10 cellular contexts compared by ENCODE assay signal in genomic region chr6:17392978-17393334, GRCh38. TPM values are rescaled to one million over a fixed set of nuclear protein-coding genes. Genes with fewer than 3 reads are reported as not detected.
DNase-seq lines count a peak whose midpoint lies in the region; ATAC-seq, FAIRE-seq and TF ChIP-seq lines count a peak whose summit lies in the region.
"Had no signal": no experiment of that assay in that cellular context is flagged by ENCODE, and none has a peak within 500 bp of the region (broad histone marks: within the 10 kb centered on the region; RNA-seq: fewer than 3 reads in every experiment).

No MANE protein-coding gene starts in this region.

- H3K4me3 ChIP-seq in BLaER1 treated with 17β-estradiol and CSF1 and Interleukin-3, amounts not matched to agents 10 nM and 100 nM: peak overlapping the region; percentile 66 to 86 (median 80)
- H3K4me3 ChIP-seq in pancreas: peak overlapping the region; percentile 37 to 62 (median 48)

- peaks cover 5% of the 10 kb centered on the region for H3K9me3 Mint-ChIP-seq in glutamatergic neuron (ENCODE audit: unreplicated experiment)
- H3K9me3 Mint-ChIP-seq in activated T-helper 1 cell treated with anti-CD3 and anti-CD28 coated beads, Interleukin-12 subunit alpha, Interleukin-12 subunit beta, Interleukin-2, Interleukin-4 antibody, amounts not matched to agents 30 ng/mL and 10 ng/mL and 1 ng/mL, durations not matched to agents 14 hours and 24 hours and 36 hours: no peaks in the 10 kb centered on the region

- ATAC-seq in T-helper 17 cell (no peak), pancreas (peak; percentile 4 to 42 (median 18))

- H3K4me1 ChIP-seq in BLaER1 treated with 17β-estradiol and CSF1 and Interleukin-3, amounts not matched to agents 10 nM and 100 nM: peaks cover 0 to 19% (median 13%) of the 10 kb centered on the region in 10 experiments; a peak in 17 of 20 replicates
- peaks cover 0 to 18% (median 6%) of the 10 kb centered on the region in 3 donors for H3K4me1 ChIP-seq in pancreas

- WGBS in pancreas, 2 donors: 10 to 12% methylated on average over 5 of the region's 5 CpGs

- H4K20me1 ChIP-seq in BLaER1 treated with 17β-estradiol and CSF1 and Interleukin-3, amounts not matched to agents 10 nM and 100 nM: no peaks in the 10 kb centered on the region

- H3K36me3 Mint-ChIP-seq in T-helper 17 cell (ENCODE audit: low read depth): peaks cover 2% of the 10 kb centered on the region
- peaks cover 3% of the 10 kb centered on the region for H3K36me3 Mint-ChIP-seq in glutamatergic neuron (ENCODE audit: unreplicated experiment)
- H3K36me3 Mint-ChIP-seq in activated T-helper 1 cell treated with anti-CD3 and anti-CD28 coated beads, Interleukin-12 subunit alpha, Interleukin-12 subunit beta, Interleukin-2, Interleukin-4 antibody, amounts not matched to agents 30 ng/mL and 10 ng/mL and 1 ng/mL, durations not matched to agents 14 hours and 24 hours and 36 hours (ENCODE audit: low read depth): no peaks in the 10 kb centered on the region

- peaks cover 0 to 14% (median 0%) of the 10 kb centered on the region in 11 experiments; a peak in 7 of 22 replicates for H3K27me3 ChIP-seq in BLaER1 treated with 17β-estradiol and CSF1 and Interleukin-3, amounts not matched to agents 10 nM and 100 nM
- no peaks in the 10 kb centered on the region for H3K27me3 ChIP-seq in pancreas

- peaks cover 8% of the 10 kb centered on the region for H3K4me1 Mint-ChIP-seq in T-helper 17 cell
- H3K4me1 Mint-ChIP-seq in glutamatergic neuron (ENCODE audit: low read depth, unreplicated experiment): peaks cover 2% of the 10 kb centered on the region
- no peaks in the 10 kb centered on the region for H3K4me1 Mint-ChIP-seq in activated T-helper 1 cell treated with anti-CD3 and anti-CD28 coated beads, Interleukin-12 subunit alpha, Interleukin-12 subunit beta, Interleukin-2, Interleukin-4 antibody, amounts not matched to agents 30 ng/mL and 10 ng/mL and 1 ng/mL, durations not matched to agents 14 hours and 24 hours and 36 hours (ENCODE audit: low read depth)

- no peak for FAIRE-seq in pancreas (lab: Jason Lieb, UNC)
- FAIRE-seq in HTR-8/SVneo (lab: Jason Lieb, UNC): no peak
- FAIRE-seq: G401.6 had no signal

- H3K9ac ChIP-seq in BLaER1 treated with 17β-estradiol and CSF1 and Interleukin-3, amounts not matched to agents 10 nM and 100 nM: peak overlapping the region in 9 of 11 experiments; percentile 75 to 92 (median 83); a peak in 17 of 22 replicates

- peaks cover 0 to 21% (median 9%) of the 10 kb centered on the region in 11 experiments; a peak in 13 of 22 replicates for H3K9me3 ChIP-seq in BLaER1 treated with 17β-estradiol and CSF1 and Interleukin-3, amounts not matched to agents 10 nM and 100 nM (replicated peaks in 1 of 11)
- no peaks in the 10 kb centered on the region for H3K9me3 ChIP-seq in T-helper 17 cell (ENCODE audit: control insufficient read depth, low read length, poor library complexity, severe bottlenecking)
- no peaks in the 10 kb centered on the region for H3K9me3 ChIP-seq in pancreas

- peaks cover 0 to 16% (median 9%) of the 10 kb centered on the region in 11 experiments; a peak in 7 of 22 replicates for H3K36me3 ChIP-seq in BLaER1 treated with 17β-estradiol and CSF1 and Interleukin-3, amounts not matched to agents 10 nM and 100 nM
- no peaks in the 10 kb centered on the region for H3K36me3 ChIP-seq in pancreas

- TF ChIP-seq CTCF in glutamatergic neuron (IDR thresholded peaks at IDR 0.05; ENCODE audit: partially characterized antibody, unreplicated experiment) (no peak), pancreas (IDR thresholded peaks at IDR 0.05) (no peak)

- peak overlapping the region in 9 of 11 experiments; percentile 52 to 86 (median 83); a peak in 15 of 22 replicates for H3K27ac ChIP-seq in BLaER1 treated with 17β-estradiol and CSF1 and Interleukin-3, amounts not matched to agents 10 nM and 100 nM
- peak overlapping the region; percentile 28 to 84 (median 72) for H3K27ac ChIP-seq in pancreas

- DNase-seq in T-helper 17 cell: no peak
- DNase-seq in glutamatergic neuron: no peak
- DNase-seq in pancreas: no peak
- DNase-seq in foreskin melanocyte: no peak
- no peak for DNase-seq in activated CD4-positive, CD25-positive, alpha-beta regulatory T cell (lab: John Stamatoyannopoulos, UW)
- DNase-seq in activated T-helper 1 cell treated with anti-CD3 and anti-CD28 coated beads, Interleukin-12 subunit alpha, Interleukin-12 subunit beta, Interleukin-2, Interleukin-4 antibody, amounts not matched to agents 30 ng/mL and 10 ng/mL and 1 ng/mL, durations not matched to agents 14 hours and 24 hours and 36 hours (ENCODE audit: low spot score): no peak
- DNase-seq in HTR-8/SVneo (ENCODE audit: insufficient read length, low spot score): no peak
- DNase-seq: effector CD4-positive, alpha-beta T cell had no signal

- H3K27me3 Mint-ChIP-seq in T-helper 17 cell (peaks cover 52% of the 10 kb centered on the region), glutamatergic neuron (ENCODE audit: unreplicated experiment) (peaks cover 4% of the 10 kb centered on the region)
- H3K27me3 Mint-ChIP-seq in activated T-helper 1 cell treated with anti-CD3 and anti-CD28 coated beads, Interleukin-12 subunit alpha, Interleukin-12 subunit beta, Interleukin-2, Interleukin-4 antibody, amounts not matched to agents 30 ng/mL and 10 ng/mL and 1 ng/mL, durations not matched to agents 14 hours and 24 hours and 36 hours (ENCODE audit: insufficient read depth): peaks cover 51% of the 10 kb centered on the region

- H3K4me3 Mint-ChIP-seq in T-helper 17 cell (peak overlapping the region; percentile 57), glutamatergic neuron (ENCODE audit: unreplicated experiment) (peak overlapping the region; percentile 88)
- H3K4me3 Mint-ChIP-seq in activated T-helper 1 cell treated with anti-CD3 and anti-CD28 coated beads, Interleukin-12 subunit alpha, Interleukin-12 subunit beta, Interleukin-2, Interleukin-4 antibody, amounts not matched to agents 30 ng/mL and 10 ng/mL and 1 ng/mL, durations not matched to agents 14 hours and 24 hours and 36 hours: no peak overlapping the region

- intact Hi-C loops in pancreas (cut with DNase I): no loop called here
- intact Hi-C loops in activated T-helper 1 cell treated with anti-CD3 and anti-CD28 coated beads, Interleukin-12 subunit alpha, Interleukin-12 subunit beta, Interleukin-2, Interleukin-4 antibody, amounts not matched to agents 30 ng/mL and 10 ng/mL and 1 ng/mL, durations not matched to agents 14 hours and 24 hours and 36 hours (cut with micrococcal nuclease): no loop called here

- H3K4me2 ChIP-seq in BLaER1 treated with 17β-estradiol and CSF1 and Interleukin-3, amounts not matched to agents 10 nM and 100 nM: peak overlapping the region; percentile 79 to 97 (median 89)

- no peak overlapping the region for H3K27ac Mint-ChIP-seq in T-helper 17 cell
- peak overlapping the region; percentile 93 for H3K27ac Mint-ChIP-seq in glutamatergic neuron (ENCODE audit: unreplicated experiment)
- H3K27ac Mint-ChIP-seq in activated T-helper 1 cell treated with anti-CD3 and anti-CD28 coated beads, Interleukin-12 subunit alpha, Interleukin-12 subunit beta, Interleukin-2, Interleukin-4 antibody, amounts not matched to agents 30 ng/mL and 10 ng/mL and 1 ng/mL, durations not matched to agents 14 hours and 24 hours and 36 hours: no peak overlapping the region

RNA-seq across cellular contexts. Expression of gene CAP2, which starts 0.4 kb away (rescaled TPM):
- total RNA-seq in T-helper 17 cell: not detected
- total RNA-seq in glutamatergic neuron (ENCODE audit: unreplicated experiment): 24.4 TPM
- 1 to 10 TPM; 2.7 to 4.0 (median 3.2) TPM for total RNA-seq in pancreas
- polyA plus RNA-seq in pancreas: 1 to 10 TPM; 3.9 to 4.0 TPM
- not detected in 2 replicates for total RNA-seq in activated T-helper 1 cell treated with anti-CD3 and anti-CD28 coated beads, Interleukin-12 subunit alpha, Interleukin-12 subunit beta, Interleukin-2, Interleukin-4 antibody, amounts not matched to agents 30 ng/mL and 10 ng/mL and 1 ng/mL, durations not matched to agents 14 hours and 24 hours and 36 hours
